ENCODE assay signal across 21 cellular contexts in genomic region chr3:34267088-34267487, GRCh38.
"Had no signal": no experiment of that assay in that cellular context is flagged by ENCODE, and none has a peak within 500 bp of the region (broad histone marks: within the 10 kb centered on the region; RNA-seq: fewer than 3 reads in every experiment).

No MANE protein-coding gene starts in this region.

- H3K27ac ChIP-seq: coronary artery, esophagus muscularis mucosa, foreskin keratinocyte, gastroesophageal sphincter, heart left ventricle, left lung, lower lobe of right lung had no signal

- H3K36me3 ChIP-seq: esophagus muscularis mucosa, gastroesophageal sphincter, heart left ventricle, left lung, lower lobe of right lung had no signal

- H3K27me3 ChIP-seq: dorsolateral prefrontal cortex, esophagus muscularis mucosa, foreskin keratinocyte, gastroesophageal sphincter, heart left ventricle, hepatocyte, left lung had no signal

- H3K4me1 ChIP-seq: foreskin keratinocyte had no signal

- DNase-seq: dermis blood vessel endothelial cell; dorsolateral prefrontal cortex; effector CD4-positive, alpha-beta T cell; effector memory CD4-positive, alpha-beta T cell; foreskin keratinocyte; heart left ventricle; hypothalamus; immature natural killer cell; islet precursor cell; kidney; kidney glomerular epithelial cell; left lung; left ventricle myocardium superior; lower lobe of right lung; mesenchymal stem cell; midbrain; naive B cell had no signal

- H3K9me3 ChIP-seq: esophagus muscularis mucosa, gastroesophageal sphincter, heart left ventricle, left lung, lower lobe of right lung had no signal

- ATAC-seq: foreskin keratinocyte, gastroesophageal sphincter, heart left ventricle, left lung, left ventricle myocardium superior, lower lobe of right lung had no signal

- H3K4me3 ChIP-seq: coronary artery, dorsolateral prefrontal cortex, esophagus muscularis mucosa, gastroesophageal sphincter, heart left ventricle, hepatocyte, left lung, lower lobe of right lung had no signal
